Comparison of ENCODE assay signal across 2 cellular contexts in the genomic region with DNA sequence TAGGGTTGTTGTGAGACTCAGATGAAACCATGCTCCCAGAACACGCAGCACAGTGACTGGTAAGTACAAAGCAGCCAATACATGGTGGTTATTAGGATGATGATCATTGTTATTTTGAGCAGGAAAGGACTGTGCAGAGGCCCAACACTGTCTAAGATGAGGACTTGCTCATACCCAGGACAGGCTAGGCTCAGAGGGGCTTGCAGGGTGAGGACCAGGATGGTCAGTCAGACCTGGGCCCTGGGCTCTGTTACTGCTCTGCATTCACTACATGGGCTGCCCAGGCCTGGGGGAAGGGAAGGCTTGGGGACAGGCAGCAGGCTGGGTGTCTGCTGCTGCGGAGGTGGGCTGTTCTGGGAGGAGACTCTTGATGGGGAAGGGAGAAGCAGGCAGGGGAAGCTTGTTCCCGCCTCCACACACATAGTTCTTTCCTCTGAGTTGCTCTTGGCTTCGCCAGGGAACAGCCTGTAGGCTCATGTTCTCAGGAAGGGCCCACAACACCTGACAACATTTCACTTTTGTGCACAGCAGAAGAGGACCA.
TF ChIP-seq lines count a peak whose summit lies in the region.

No MANE protein-coding gene starts in this region.

TF ChIP-seq in GM23338, 12 proteins besides CTCF, POLR2A, EP300 and RAD21:
- TF ChIP-seq, protein P1, sequence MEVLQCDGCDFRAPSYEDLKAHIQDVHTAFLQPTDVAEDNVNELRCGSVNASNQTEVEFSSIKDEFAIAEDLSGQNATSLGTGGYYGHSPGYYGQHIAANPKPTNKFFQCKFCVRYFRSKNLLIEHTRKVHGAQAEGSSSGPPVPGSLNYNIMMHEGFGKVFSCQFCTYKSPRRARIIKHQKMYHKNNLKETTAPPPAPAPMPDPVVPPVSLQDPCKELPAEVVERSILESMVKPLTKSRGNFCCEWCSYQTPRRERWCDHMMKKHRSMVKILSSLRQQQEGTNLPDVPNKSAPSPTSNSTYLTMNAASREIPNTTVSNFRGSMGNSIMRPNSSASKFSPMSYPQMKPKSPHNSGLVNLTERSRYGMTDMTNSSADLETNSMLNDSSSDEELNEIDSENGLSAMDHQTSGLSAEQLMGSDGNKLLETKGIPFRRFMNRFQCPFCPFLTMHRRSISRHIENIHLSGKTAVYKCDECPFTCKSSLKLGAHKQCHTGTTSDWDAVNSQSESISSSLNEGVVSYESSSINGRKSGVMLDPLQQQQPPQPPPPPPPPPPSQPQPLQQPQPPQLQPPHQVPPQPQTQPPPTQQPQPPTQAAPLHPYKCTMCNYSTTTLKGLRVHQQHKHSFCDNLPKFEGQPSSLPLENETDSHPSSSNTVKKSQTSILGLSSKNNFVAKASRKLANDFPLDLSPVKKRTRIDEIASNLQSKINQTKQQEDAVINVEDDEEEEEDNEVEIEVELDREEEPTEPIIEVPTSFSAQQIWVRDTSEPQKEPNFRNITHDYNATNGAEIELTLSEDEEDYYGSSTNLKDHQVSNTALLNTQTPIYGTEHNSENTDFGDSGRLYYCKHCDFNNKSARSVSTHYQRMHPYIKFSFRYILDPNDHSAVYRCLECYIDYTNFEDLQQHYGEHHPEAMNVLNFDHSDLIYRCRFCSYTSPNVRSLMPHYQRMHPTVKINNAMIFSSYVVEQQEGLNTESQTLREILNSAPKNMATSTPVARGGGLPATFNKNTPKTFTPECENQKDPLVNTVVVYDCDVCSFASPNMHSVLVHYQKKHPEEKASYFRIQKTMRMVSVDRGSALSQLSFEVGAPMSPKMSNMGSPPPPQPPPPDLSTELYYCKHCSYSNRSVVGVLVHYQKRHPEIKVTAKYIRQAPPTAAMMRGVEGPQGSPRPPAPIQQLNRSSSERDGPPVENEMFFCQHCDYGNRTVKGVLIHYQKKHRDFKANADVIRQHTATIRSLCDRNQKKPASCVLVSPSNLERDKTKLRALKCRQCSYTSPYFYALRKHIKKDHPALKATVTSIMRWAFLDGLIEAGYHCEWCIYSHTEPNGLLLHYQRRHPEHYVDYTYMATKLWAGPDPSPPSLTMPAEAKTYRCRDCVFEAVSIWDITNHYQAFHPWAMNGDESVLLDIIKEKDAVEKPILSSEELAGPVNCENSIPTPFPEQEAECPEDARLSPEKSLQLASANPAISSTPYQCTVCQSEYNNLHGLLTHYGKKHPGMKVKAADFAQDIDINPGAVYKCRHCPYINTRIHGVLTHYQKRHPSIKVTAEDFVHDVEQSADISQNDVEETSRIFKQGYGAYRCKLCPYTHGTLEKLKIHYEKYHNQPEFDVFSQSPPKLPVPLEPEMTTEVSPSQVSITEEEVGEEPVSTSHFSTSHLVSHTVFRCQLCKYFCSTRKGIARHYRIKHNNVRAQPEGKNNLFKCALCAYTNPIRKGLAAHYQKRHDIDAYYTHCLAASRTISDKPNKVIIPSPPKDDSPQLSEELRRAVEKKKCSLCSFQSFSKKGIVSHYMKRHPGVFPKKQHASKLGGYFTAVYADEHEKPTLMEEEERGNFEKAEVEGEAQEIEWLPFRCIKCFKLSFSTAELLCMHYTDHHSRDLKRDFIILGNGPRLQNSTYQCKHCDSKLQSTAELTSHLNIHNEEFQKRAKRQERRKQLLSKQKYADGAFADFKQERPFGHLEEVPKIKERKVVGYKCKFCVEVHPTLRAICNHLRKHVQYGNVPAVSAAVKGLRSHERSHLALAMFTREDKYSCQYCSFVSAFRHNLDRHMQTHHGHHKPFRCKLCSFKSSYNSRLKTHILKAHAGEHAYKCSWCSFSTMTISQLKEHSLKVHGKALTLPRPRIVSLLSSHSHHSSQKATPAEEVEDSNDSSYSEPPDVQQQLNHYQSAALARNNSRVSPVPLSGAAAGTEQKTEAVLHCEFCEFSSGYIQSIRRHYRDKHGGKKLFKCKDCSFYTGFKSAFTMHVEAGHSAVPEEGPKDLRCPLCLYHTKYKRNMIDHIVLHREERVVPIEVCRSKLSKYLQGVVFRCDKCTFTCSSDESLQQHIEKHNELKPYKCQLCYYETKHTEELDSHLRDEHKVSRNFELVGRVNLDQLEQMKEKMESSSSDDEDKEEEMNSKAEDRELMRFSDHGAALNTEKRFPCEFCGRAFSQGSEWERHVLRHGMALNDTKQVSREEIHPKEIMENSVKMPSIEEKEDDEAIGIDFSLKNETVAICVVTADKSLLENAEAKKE (CRISPR knock-in tag; IDR thresholded peaks at IDR 0.05), result no peak
- TF ChIP-seq POLR2AphosphoS5 (IDR thresholded peaks at IDR 0.05; ENCODE audit: low read depth) (no peak), JUNB (IDR thresholded peaks at IDR 0.05; ENCODE audit: unreplicated experiment) (no peak), NANOG (IDR thresholded peaks at IDR 0.05; ENCODE audit: borderline replicate concordance) (no peak), CREB1 (CRISPR knock-in tag; IDR thresholded peaks at IDR 0.05; ENCODE audit: low read depth) (no peak), STAT1 (IDR thresholded peaks at IDR 0.05; ENCODE audit: unreplicated experiment) (no peak)
- TF ChIP-seq, protein P2, sequence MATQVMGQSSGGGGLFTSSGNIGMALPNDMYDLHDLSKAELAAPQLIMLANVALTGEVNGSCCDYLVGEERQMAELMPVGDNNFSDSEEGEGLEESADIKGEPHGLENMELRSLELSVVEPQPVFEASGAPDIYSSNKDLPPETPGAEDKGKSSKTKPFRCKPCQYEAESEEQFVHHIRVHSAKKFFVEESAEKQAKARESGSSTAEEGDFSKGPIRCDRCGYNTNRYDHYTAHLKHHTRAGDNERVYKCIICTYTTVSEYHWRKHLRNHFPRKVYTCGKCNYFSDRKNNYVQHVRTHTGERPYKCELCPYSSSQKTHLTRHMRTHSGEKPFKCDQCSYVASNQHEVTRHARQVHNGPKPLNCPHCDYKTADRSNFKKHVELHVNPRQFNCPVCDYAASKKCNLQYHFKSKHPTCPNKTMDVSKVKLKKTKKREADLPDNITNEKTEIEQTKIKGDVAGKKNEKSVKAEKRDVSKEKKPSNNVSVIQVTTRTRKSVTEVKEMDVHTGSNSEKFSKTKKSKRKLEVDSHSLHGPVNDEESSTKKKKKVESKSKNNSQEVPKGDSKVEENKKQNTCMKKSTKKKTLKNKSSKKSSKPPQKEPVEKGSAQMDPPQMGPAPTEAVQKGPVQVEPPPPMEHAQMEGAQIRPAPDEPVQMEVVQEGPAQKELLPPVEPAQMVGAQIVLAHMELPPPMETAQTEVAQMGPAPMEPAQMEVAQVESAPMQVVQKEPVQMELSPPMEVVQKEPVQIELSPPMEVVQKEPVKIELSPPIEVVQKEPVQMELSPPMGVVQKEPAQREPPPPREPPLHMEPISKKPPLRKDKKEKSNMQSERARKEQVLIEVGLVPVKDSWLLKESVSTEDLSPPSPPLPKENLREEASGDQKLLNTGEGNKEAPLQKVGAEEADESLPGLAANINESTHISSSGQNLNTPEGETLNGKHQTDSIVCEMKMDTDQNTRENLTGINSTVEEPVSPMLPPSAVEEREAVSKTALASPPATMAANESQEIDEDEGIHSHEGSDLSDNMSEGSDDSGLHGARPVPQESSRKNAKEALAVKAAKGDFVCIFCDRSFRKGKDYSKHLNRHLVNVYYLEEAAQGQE (IDR thresholded peaks at IDR 0.05; ENCODE audit: unreplicated experiment), result no peak
- TF ChIP-seq, protein P3, sequence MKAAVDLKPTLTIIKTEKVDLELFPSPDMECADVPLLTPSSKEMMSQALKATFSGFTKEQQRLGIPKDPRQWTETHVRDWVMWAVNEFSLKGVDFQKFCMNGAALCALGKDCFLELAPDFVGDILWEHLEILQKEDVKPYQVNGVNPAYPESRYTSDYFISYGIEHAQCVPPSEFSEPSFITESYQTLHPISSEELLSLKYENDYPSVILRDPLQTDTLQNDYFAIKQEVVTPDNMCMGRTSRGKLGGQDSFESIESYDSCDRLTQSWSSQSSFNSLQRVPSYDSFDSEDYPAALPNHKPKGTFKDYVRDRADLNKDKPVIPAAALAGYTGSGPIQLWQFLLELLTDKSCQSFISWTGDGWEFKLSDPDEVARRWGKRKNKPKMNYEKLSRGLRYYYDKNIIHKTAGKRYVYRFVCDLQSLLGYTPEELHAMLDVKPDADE (IDR thresholded peaks at IDR 0.05), result no peak
TF ChIP-seq in GM23338: peak in this region for 0.

TF ChIP-seq in H1, 55 proteins besides CTCF, POLR2A, EP300 and RAD21:
- TF ChIP-seq EZH2 (IDR thresholded peaks at IDR 0.05; ENCODE audit: low read depth, low read length, severe bottlenecking) (no peak), CTBP2 (IDR thresholded peaks at IDR 0.05; ENCODE audit: borderline replicate concordance, insufficient read depth, insufficient read length, low read length) (no peak)
